Comparison of ENCODE assay signal across 14 cellular contexts in genomic region chr5:112390327-112390726, GRCh38. TPM values are rescaled to one million over a fixed set of nuclear protein-coding genes. Genes with fewer than 3 reads are reported as not detected.
DNase-seq lines count a peak whose midpoint lies in the region; ATAC-seq, FAIRE-seq and TF ChIP-seq lines count a peak whose summit lies in the region.
"Had no signal": no experiment of that assay in that cellular context is flagged by ENCODE, and none has a peak within 500 bp of the region (broad histone marks: within the 10 kb centered on the region; RNA-seq: fewer than 3 reads in every experiment).

No MANE protein-coding gene starts in this region.

- no peak overlapping the region for H3K4ac ChIP-seq in H1 (replicated peaks; ENCODE audit: insufficient read length, low read depth, low read length)

- no peaks in the 10 kb centered on the region for H3K79me1 ChIP-seq in H1 (ENCODE audit: low read depth, low read length)

- H3K27ac ChIP-seq in H1 (ENCODE audit: low read depth, low read length) (no peak overlapping the region), testis (no peak overlapping the region), right atrium auricular region (no peak overlapping the region)
- H3K27ac ChIP-seq: ovary, tibial nerve had no signal

- CTCF ChIA-PET in H1 (lab: Charles Lee; ENCODE audit: partially characterized antibody) = interaction anchor here (0.9 to 3.7 kb wide), 7 partner anchors 16 to 204 kb away, joined by 3 to 16 read pairs (median 3); partner anchors contain the start of gene EPB41L4A

- H3K79me2 ChIP-seq in H1 (ENCODE audit: control insufficient read depth in 1 of 2, insufficient read depth in 2 of 2, low read length in 2 of 2) = no peaks in the 10 kb centered on the region

- no peak overlapping the region for H3K56ac ChIP-seq in H1 (replicated peaks; ENCODE audit: insufficient read length, low read depth, low read length)

- ATAC-seq in HG02973 (IDR thresholded peaks at IDR 0.05; ENCODE audit: unreplicated experiment) = no peak

- H4K91ac ChIP-seq in H1 (replicated peaks; ENCODE audit: insufficient read length, low read length) = no peak overlapping the region

- no peaks in the 10 kb centered on the region for H3K23me2 ChIP-seq in H1 (ENCODE audit: low read depth, low read length)

- no peak for FAIRE-seq in H1 (lab: Jason Lieb, UNC)

- H2BK15ac ChIP-seq in H1 (ENCODE audit: low read length) = no peak overlapping the region

- H3K36me3 ChIP-seq in H1 (ENCODE audit: control insufficient read depth in 2 of 4, insufficient read depth in 4 of 4, low read length in 3 of 4) (no peaks in the 10 kb centered on the region), testis (ENCODE audit: low read depth, missing control alignments) (no peaks in the 10 kb centered on the region), right atrium auricular region (no peaks in the 10 kb centered on the region)
- H3K36me3 ChIP-seq: ovary, tibial nerve had no signal

- TF ChIP-seq CTCF in H1 (IDR thresholded peaks at IDR 0.05; ENCODE audit: control extremely low read depth in 1 of 3, insufficient read depth in 1 of 3, low read depth in 1 of 3, low read length in 3 of 3) (no peak), testis (IDR thresholded peaks at IDR 0.05) (no peak), right atrium auricular region (IDR thresholded peaks at IDR 0.05) (no peak)

- no peak overlapping the region for H3K14ac ChIP-seq in H1 (ENCODE audit: insufficient read length)

- H4K5ac ChIP-seq in H1 (ENCODE audit: insufficient read length, low read depth, low read length) = no peak overlapping the region

- 88% methylated on average over 8 of the region's 8 CpGs; no CpG with 5 or more reads in 1 of the 2 experiments for WGBS in H1 (ENCODE audit: extremely low coverage in 1 of 2, insufficient coverage in 1 of 2, insufficient read length in 1 of 2, insufficient replicate concordance in 2 of 2, low coverage in 1 of 2, low lambda C conversion rate in 2 of 2, missing lambda C conversion rate in 1 of 2), 2 experiments
- 77 to 80% methylated on average over 3 to 8 of the region's 8 CpGs for WGBS in testis, 2 donors

- intact Hi-C loops in testis (cut with DNase I; ENCODE audit: low total_unique reads) = no loop called here

- H2BK120ac ChIP-seq in H1 (replicated peaks; ENCODE audit: low read depth, low read length) = no peak overlapping the region

- DNase-seq in DMS153 treated with DMSO at 0.1 percent for 48 hours (lab: John Stamatoyannopoulos, UW; ENCODE audit: unreplicated experiment) (peak; percentile 14), NCI-H2107 (lab: John Stamatoyannopoulos, UW) (peak; percentile 12), H1 (ENCODE audit: low read depth in 1 of 2, low spot score in 2 of 2) (no peak), mucosa of gallbladder (ENCODE audit: low spot score) (peak; percentile 62), GDM1 (lab: John Stamatoyannopoulos, UW) (no peak), testis (no peak), right atrium auricular region (ENCODE audit: low spot score) (no peak)
- DNase-seq: activated T-cell treated with anti-CD3 and anti-CD28 coated beads for 4 hours, cerebellar nuclear complex, hippocampal formation, ovary, SW 1271 had no signal

- H3K4me2 ChIP-seq in H1 (ENCODE audit: insufficient read depth in 1 of 2, low read depth in 2 of 2, low read length in 2 of 2) = no peak overlapping the region

- H2BK12ac ChIP-seq in H1 (ENCODE audit: low read depth, low read length) = no peak overlapping the region

- no peak overlapping the region for H3K4me3 ChIP-seq in H1 (ENCODE audit: extremely low read depth in 1 of 4, insufficient read depth in 2 of 4, low read depth in 3 of 4, low read length in 4 of 4)
- H3K4me3 ChIP-seq in testis = no peak overlapping the region
- H3K4me3 ChIP-seq in right atrium auricular region = no peak overlapping the region
- H3K4me3 ChIP-seq: ovary, tibial nerve had no signal

- POLR2A ChIA-PET in H1 (lab: Charles Lee; ENCODE audit: partially characterized antibody) = interaction anchor here (0.9 kb wide), 1 partner anchor 8 kb away, joined by 3 read pairs; no protein-coding TSS in a partner anchor

- 0 out of 2 replicates have a peak overlapping the region, but pooled peaks have one; percentile 11 for H4K8ac ChIP-seq in H1 (ENCODE audit: extremely low read depth, insufficient read depth, low read length)

- H3K9ac ChIP-seq in H1 (replicated peaks in 1 of 4; ENCODE audit: extremely low read depth in 1 of 4, low read depth in 3 of 4, low read length in 3 of 4) = no peak overlapping the region

- H2BK20ac ChIP-seq in H1 (ENCODE audit: low read length) = no peak overlapping the region

- H2BK5ac ChIP-seq in H1 (ENCODE audit: low read depth, low read length) = no peak overlapping the region

- H3K23ac ChIP-seq in H1 (ENCODE audit: insufficient read length) = no peak overlapping the region

- TF ChIP-seq POLR2A in H1 (IDR thresholded peaks at IDR 0.05; ENCODE audit: control extremely low read depth in 1 of 2, low read depth in 2 of 2, low read length in 2 of 2) = no peak
- no peak for TF ChIP-seq POLR2A in testis (IDR thresholded peaks at IDR 0.05)

- H3K4me1 ChIP-seq in H1 (replicated peaks in 1 of 4; ENCODE audit: control insufficient read depth in 3 of 4, insufficient read depth in 4 of 4, low read length in 3 of 4) (peaks cover 0 to 8% (median 2%) of the 10 kb centered on the region in 4 experiments; a peak in 2 of 7 replicates), testis (no peaks in the 10 kb centered on the region), right atrium auricular region (peaks cover 0 to 31% of the 10 kb centered on the region in 2 donors)

- no peak overlapping the region for H3K18ac ChIP-seq in H1 (ENCODE audit: extremely low read depth, low read length)

- no peak for TF ChIP-seq RAD21 in H1 (IDR thresholded peaks at IDR 0.05 in 1 of 2, conservative IDR thresholded peaks at IDR 0.05 in 1 of 2; ENCODE audit: low read depth in 2 of 2, low read length in 2 of 2)

- no peak overlapping the region for H2AFZ ChIP-seq in H1 (ENCODE audit: low read length)

- H4K20me1 ChIP-seq in H1 (replicated peaks in 1 of 2; ENCODE audit: control insufficient read depth in 1 of 2, insufficient read depth in 2 of 2, low read length in 2 of 2) = no peaks in the 10 kb centered on the region

- TF ChIP-seq EP300 in H1 (IDR thresholded peaks at IDR 0.05; ENCODE audit: borderline replicate concordance in 1 of 2, low read depth in 2 of 2, low read length in 2 of 2) = no peak

- H3K27me3 ChIP-seq in H1 (replicated peaks in 1 of 4; ENCODE audit: control insufficient read depth in 3 of 4, extremely low read depth in 1 of 4, insufficient read depth in 3 of 4, low read length in 3 of 4) (no peaks in the 10 kb centered on the region), testis (no peaks in the 10 kb centered on the region), right atrium auricular region (no peaks in the 10 kb centered on the region)
- H3K27me3 ChIP-seq: ovary, tibial nerve had no signal

- no peak overlapping the region for H2AK5ac ChIP-seq in H1 (ENCODE audit: low read depth, low read length)

- H3K9me3 ChIP-seq in H1 (ENCODE audit: insufficient read depth in 2 of 2, low read depth in 1 of 2, low read length in 1 of 2) (no peaks in the 10 kb centered on the region; a peak in 1 of 4 replicates), testis (no peaks in the 10 kb centered on the region), right atrium auricular region (no peaks in the 10 kb centered on the region)
- H3K9me3 ChIP-seq: ovary, tibial nerve had no signal

TF ChIP-seq in H1, 55 proteins besides CTCF, POLR2A, EP300 and RAD21 (continues in another document):
- TF ChIP-seq SP2 (IDR thresholded peaks at IDR 0.05; ENCODE audit: low read length) (no peak), JUN (IDR thresholded peaks at IDR 0.05; ENCODE audit: low read depth, low read length) (no peak), ATF3 (IDR thresholded peaks at IDR 0.05; ENCODE audit: insufficient read depth, low read depth, low read length) (no peak), TBP (IDR thresholded peaks at IDR 0.05; ENCODE audit: low read depth, low read length) (no peak), YY1 (IDR thresholded peaks at IDR 0.05; ENCODE audit: low read depth, low read length) (no peak), RBBP5 (IDR thresholded peaks at IDR 0.05; ENCODE audit: borderline replicate concordance, low read depth, low read length) (no peak), HDAC2 (IDR thresholded peaks at IDR 0.05; ENCODE audit: borderline replicate concordance in 1 of 2, low read depth in 2 of 2, low read length in 2 of 2) (no peak), SIX5 (IDR thresholded peaks at IDR 0.05; ENCODE audit: low read depth, low read length) (no peak), TCF12 (IDR thresholded peaks at IDR 0.05; ENCODE audit: low read depth, low read length) (no peak), ZNF274 (IDR thresholded peaks at IDR 0.05; ENCODE audit: borderline replicate concordance, extremely low read depth, low read length) (no peak), EZH2 (IDR thresholded peaks at IDR 0.05; ENCODE audit: low read depth, low read length, severe bottlenecking) (no peak), GTF2F1 (IDR thresholded peaks at IDR 0.05; ENCODE audit: borderline replicate concordance, low read depth, low read length) (no peak), BRCA1 (IDR thresholded peaks at IDR 0.05; ENCODE audit: low read depth, low read length) (no peak), RNF2 (IDR thresholded peaks at IDR 0.05; ENCODE audit: borderline replicate concordance, low read depth, low read length, missing control alignments, poor library complexity, severe bottlenecking) (no peak), KDM4A (IDR thresholded peaks at IDR 0.05; ENCODE audit: low read depth, low read length, severe bottlenecking) (no peak), TAF7 (optimal IDR thresholded peaks at IDR 0.05; ENCODE audit: borderline replicate concordance, low read depth, low read length) (no peak), JUND (IDR thresholded peaks at IDR 0.05; ENCODE audit: low read length) (no peak)

RNA-seq across cellular contexts. Expression of gene EPB41L4A, which starts 28.8 kb away (rescaled TPM):
- total RNA-seq in H1 (2021; fragmentation: NEBNext Ultra II Directional; extraction: Animal tissue kit (Norgen Biotek cat#: 25700)) = 4.6 and 6.1 TPM in 2 replicates
- polyA plus RNA-seq in H1 (2011; rRNA removed) (1.1 and 1.6 TPM in 2 replicates), testis (ENCODE audit: insufficient read depth, low read depth, low replicate concordance) (13.3 TPM)
- 1.9 TPM for polyA plus RNA-seq in H1 (2011; cell fraction: cytosol; rRNA removed)
- polyA plus RNA-seq in H1 (2011; cell fraction: nucleus; rRNA removed) = 0.91 TPM
- polyA plus RNA-seq in H1 (2012, experiment 1 of 2) = 2.3 to 3.3 TPM (median 2.6 TPM) in 4 replicates
- polyA plus RNA-seq in H1 (2012, experiment 2 of 2) = 0.83 TPM
- polyA plus RNA-seq in H1 (2013, experiment 1 of 2) = 3.4 TPM
- 3.2 TPM for polyA plus RNA-seq in H1 (2013, experiment 2 of 2)
- polyA minus RNA-seq in H1 (2011; rRNA and poly(A)+ RNA removed) = 4.1 and 5.4 TPM in 2 replicates
- polyA minus RNA-seq in H1 (2011; cell fraction: cytosol; rRNA and poly(A)+ RNA removed) = 2.3 TPM
- 13.5 TPM for polyA minus RNA-seq in H1 (2011; cell fraction: nucleus; rRNA and poly(A)+ RNA removed)
- total RNA-seq in mucosa of gallbladder (61.9 TPM), testis (10 to 100 TPM in 1 of 2 donors, 1 to 10 TPM in 1; 9.0 to 23.9 TPM), right atrium auricular region (10 to 100 TPM; 13.8 to 17.9 TPM)

Comparison
In these comparisons a context has a peak if more than half of its experiments do, and no peak if none do; other contexts are left out.
1. DNase-seq: peak in DMS153 treated with DMSO at 0.1 percent for 48 hours (single experiment), NCI-H2107 (single experiment) and mucosa of gallbladder (single experiment); none in H1 (0 of 2), GDM1 (single experiment), testis (single experiment) and right atrium auricular region (single experiment).